In genomic region chr2:173747037-173747436, GRCh38 we compare ENCODE assay signal across 21 cellular contexts.
"Had no signal": no experiment of that assay in that cellular context is flagged by ENCODE, and none has a peak within 500 bp of the region (broad histone marks: within the 10 kb centered on the region; RNA-seq: fewer than 3 reads in every experiment).

No MANE protein-coding gene starts in this region.

- H3K4me1 Mint-ChIP-seq: activated CD4-positive, alpha-beta memory T cell treated with anti-CD3 and anti-CD28 coated beads, Interleukin-2, amount 10 ng/mL, durations not matched to agents 7 days and 5 days; activated CD4-positive, alpha-beta T cell treated with anti-CD3 and anti-CD28 coated beads, Interleukin-2, amount 10 ng/mL, durations not matched to agents 24 days and 14 days; activated naive CD8-positive, alpha-beta T cell treated with anti-CD3 and anti-CD28 coated beads, Interleukin-2, amount 10 ng/mL, durations not matched to agents 7 days and 5 days; stimulated activated memory B cell treated with anti-CD40 and anti-IgM and Interleukin-4, amounts not matched to agents 10 μg/mL and 1 μg/mL and 100 μg/mL, for 72 hours had no signal

- H3K4me3 ChIP-seq: coronary artery, esophagus squamous epithelium, gastrocnemius medialis, heart left ventricle, smooth muscle cell, transverse colon, uterus had no signal

- H3K36me3 Mint-ChIP-seq: activated naive CD8-positive, alpha-beta T cell treated with anti-CD3 and anti-CD28 coated beads, Interleukin-2, amount 10 ng/mL, durations not matched to agents 7 days and 5 days; stimulated activated memory B cell treated with anti-CD40 and anti-IgM and Interleukin-4, amounts not matched to agents 10 μg/mL and 1 μg/mL and 100 μg/mL, for 72 hours had no signal

- H3K27ac Mint-ChIP-seq: activated CD4-positive, alpha-beta memory T cell treated with anti-CD3 and anti-CD28 coated beads, Interleukin-2, amount 10 ng/mL, durations not matched to agents 7 days and 5 days; activated CD4-positive, alpha-beta T cell treated with anti-CD3 and anti-CD28 coated beads, Interleukin-2, amount 10 ng/mL, durations not matched to agents 24 days and 14 days; activated naive CD4-positive, alpha-beta T cell treated with anti-CD3 and anti-CD28 coated beads for 36 hours; activated naive CD8-positive, alpha-beta T cell treated with anti-CD3 and anti-CD28 coated beads, Interleukin-2, amount 10 ng/mL, durations not matched to agents 7 days and 5 days; activated T-cell treated with anti-CD3 and anti-CD28 coated beads, Interleukin-2, amount 50 U/mL, for 72 hours; nephron; stimulated activated memory B cell treated with anti-CD40 and anti-IgM and Interleukin-4, amounts not matched to agents 10 μg/mL and 1 μg/mL and 100 μg/mL, for 72 hours had no signal

- H3K36me3 ChIP-seq: esophagus squamous epithelium, gastrocnemius medialis, heart left ventricle, transverse colon, uterus had no signal

- H3K9me3 ChIP-seq: esophagus squamous epithelium, gastrocnemius medialis, heart left ventricle, transverse colon, uterus had no signal

- H3K27me3 ChIP-seq: gastrocnemius medialis, transverse colon, uterus had no signal

- H3K27ac ChIP-seq: coronary artery, esophagus squamous epithelium, gastrocnemius medialis, heart left ventricle, transverse colon, uterus had no signal

- H3K4me2 ChIP-seq: smooth muscle cell had no signal

- H3K4me3 Mint-ChIP-seq: activated CD4-positive, alpha-beta memory T cell treated with anti-CD3 and anti-CD28 coated beads, Interleukin-2, amount 10 ng/mL, durations not matched to agents 7 days and 5 days; activated CD4-positive, alpha-beta T cell treated with anti-CD3 and anti-CD28 coated beads, Interleukin-2, amount 10 ng/mL, durations not matched to agents 24 days and 14 days; activated naive CD4-positive, alpha-beta T cell treated with anti-CD3 and anti-CD28 coated beads for 36 hours; activated naive CD8-positive, alpha-beta T cell treated with anti-CD3 and anti-CD28 coated beads, Interleukin-2, amount 10 ng/mL, durations not matched to agents 7 days and 5 days; activated T-cell treated with anti-CD3 and anti-CD28 coated beads, Interleukin-2, amount 50 U/mL, for 72 hours; nephron; stimulated activated memory B cell treated with anti-CD40 and anti-IgM and Interleukin-4, amounts not matched to agents 10 μg/mL and 1 μg/mL and 100 μg/mL, for 72 hours had no signal

- H3K4me1 ChIP-seq: gastrocnemius medialis, transverse colon, uterus had no signal

- H3K9me3 Mint-ChIP-seq: activated CD4-positive, alpha-beta memory T cell treated with anti-CD3 and anti-CD28 coated beads, Interleukin-2, amount 10 ng/mL, durations not matched to agents 7 days and 5 days; activated CD4-positive, alpha-beta T cell treated with anti-CD3 and anti-CD28 coated beads, Interleukin-2, amount 10 ng/mL, durations not matched to agents 24 days and 14 days; activated naive CD4-positive, alpha-beta T cell treated with anti-CD3 and anti-CD28 coated beads for 36 hours; activated naive CD8-positive, alpha-beta T cell treated with anti-CD3 and anti-CD28 coated beads, Interleukin-2, amount 10 ng/mL, durations not matched to agents 7 days and 5 days; activated T-cell treated with anti-CD3 and anti-CD28 coated beads, Interleukin-2, amount 50 U/mL, for 72 hours; nephron; stimulated activated memory B cell treated with anti-CD40 and anti-IgM and Interleukin-4, amounts not matched to agents 10 μg/mL and 1 μg/mL and 100 μg/mL, for 72 hours had no signal

- DNase-seq: activated CD4-positive, alpha-beta memory T cell treated with anti-CD3 and anti-CD28 coated beads, Interleukin-2, amount 10 ng/mL, durations not matched to agents 7 days and 5 days; activated CD4-positive, alpha-beta T cell treated with anti-CD3 and anti-CD28 coated beads, Interleukin-2, amount 10 ng/mL, durations not matched to agents 24 days and 14 days; activated effector memory CD4-positive, alpha-beta T cell treated with Interleukin-2 at 50 U/mL for 16 hours; activated naive CD4-positive, alpha-beta T cell treated with anti-CD3 and anti-CD28 coated beads for 36 hours; activated naive CD8-positive, alpha-beta T cell treated with anti-CD3 and anti-CD28 coated beads, Interleukin-2, amount 10 ng/mL, durations not matched to agents 7 days and 5 days; activated T-cell treated with anti-CD3 and anti-CD28 coated beads, Interleukin-2, amount 50 U/mL, for 72 hours; amniotic stem cell; cerebellar nuclear complex; esophagus squamous epithelium; gastrocnemius medialis; heart left ventricle; left cardiac atrium; stimulated activated CD4-positive, alpha-beta T cell treated with anti-CD3 and anti-CD28 coated beads, Interleukin-15, amount 100 ng/mL, for 24 hours; T1000; transverse colon; uterus had no signal

- ATAC-seq: activated T-cell treated with anti-CD3 and anti-CD28 coated beads, Interleukin-2, amount 50 U/mL, for 72 hours; gastrocnemius medialis; heart left ventricle; left cardiac atrium; sciatic nerve; stimulated activated memory B cell treated with anti-CD40 and anti-IgM and Interleukin-4, amounts not matched to agents 10 μg/mL and 1 μg/mL and 100 μg/mL, for 72 hours had no signal
